Comparison of ENCODE assay signal across 16 cellular contexts in the genomic region with DNA sequence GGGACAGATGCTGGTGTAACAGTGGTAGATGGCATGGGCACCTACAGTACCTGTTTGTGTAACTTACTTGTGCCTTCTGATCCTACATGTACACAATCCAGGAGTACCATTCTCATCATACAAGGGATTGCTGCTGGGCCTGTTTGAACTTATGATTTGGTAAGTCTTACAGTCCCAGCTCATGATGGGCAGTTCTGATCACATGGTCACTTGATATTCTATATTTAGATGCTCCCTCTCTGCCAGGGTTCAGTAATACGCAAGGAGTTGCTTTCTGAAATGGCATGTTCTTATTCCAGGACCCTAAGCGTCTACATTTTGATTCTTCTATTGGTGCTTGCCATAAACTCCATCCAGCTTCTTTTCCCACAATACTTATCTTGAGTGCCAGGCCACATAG. TPM values are rescaled to one million over a fixed set of nuclear protein-coding genes. Genes with fewer than 3 reads are reported as not detected.
DNase-seq lines count a peak whose midpoint lies in the region; ATAC-seq and TF ChIP-seq lines count a peak whose summit lies in the region.
"Had no signal": no experiment of that assay in that cellular context is flagged by ENCODE, and none has a peak within 500 bp of the region (broad histone marks: within the 10 kb centered on the region; RNA-seq: fewer than 3 reads in every experiment).

No MANE protein-coding gene starts in this region.

- H3K4me3 ChIP-seq in heart left ventricle (no peak overlapping the region), left ventricle myocardium inferior (no peak overlapping the region), right cardiac atrium (ENCODE audit: low read length) (no peak overlapping the region)
- H3K4me3 ChIP-seq: GM23248 had no signal

- intact Hi-C loops in heart left ventricle (cut with DNase I) (no loop called here), left cardiac atrium (cut with DNase I) (no loop called here), left ventricle myocardium inferior (cut with micrococcal nuclease) (no loop called here), right cardiac atrium (cut with DNase I) (no loop called here)

- H3K36me3 ChIP-seq in heart left ventricle (no peaks in the 10 kb centered on the region), left ventricle myocardium inferior (no peaks in the 10 kb centered on the region)

- TF ChIP-seq POLR2A in heart left ventricle (IDR thresholded peaks at IDR 0.05), result no peak

- H3K27ac ChIP-seq in heart left ventricle (peak overlapping the region in 6 of 12 donors; percentile 19 to 50 (median 32)), left ventricle myocardium inferior (replicated peaks) (peak overlapping the region; percentile 55), right cardiac atrium (ENCODE audit: low read length) (peak overlapping the region; percentile 13)
- H3K27ac ChIP-seq: GM23248 had no signal

- no peak for DNase-seq in heart left ventricle
- no peak for DNase-seq in left cardiac atrium
- no peak for DNase-seq in left ventricle myocardium inferior
- DNase-seq in right cardiac atrium, result no peak
- DNase-seq in NCI-H2227 treated with DMSO at 0.1 percent for 48 hours (lab: John Stamatoyannopoulos, UW), result no peak
- DNase-seq: C1 segment of cervical spinal cord; Calu3; CD4-positive, alpha-beta memory T cell; COR-L47; DMS53; DMS79 treated with DMSO at 0.1 percent for 48 hours; GF-D8; GM23248; H7; HCEC 1CT had no signal

- H3K4me1 ChIP-seq in heart left ventricle (peaks cover 0 to 3% (median 0%) of the 10 kb centered on the region in 12 donors), left ventricle myocardium inferior (peaks cover 8% of the 10 kb centered on the region), right cardiac atrium (ENCODE audit: control insufficient read depth, insufficient read depth, low read length) (peaks cover 2% of the 10 kb centered on the region)

- WGBS in heart left ventricle, 4 donors, result 40 to 67% (median 49%) methylated on average over 2 of the region's 2 CpGs
- 57% methylated on average over 2 of the region's 2 CpGs for WGBS in right cardiac atrium

- H3K27me3 ChIP-seq in heart left ventricle, result peaks cover 0 to 61% (median 0%) of the 10 kb centered on the region in 9 donors
- no peaks in the 10 kb centered on the region for H3K27me3 ChIP-seq in left ventricle myocardium inferior (ENCODE audit: low read depth)
- H3K27me3 ChIP-seq in right cardiac atrium (ENCODE audit: control insufficient read depth, insufficient read depth), result no peaks in the 10 kb centered on the region

- ATAC-seq in heart left ventricle (peak; percentile 32 to 65 (median 52)), left cardiac atrium (no peak), right cardiac atrium (peak in 1 of 2 donors; percentile 35), GM21737 (IDR thresholded peaks at IDR 0.05; ENCODE audit: unreplicated experiment) (no peak)

- TF ChIP-seq CTCF in heart left ventricle (IDR thresholded peaks at IDR 0.05), result no peak
- TF ChIP-seq CTCF in left ventricle myocardium inferior (IDR thresholded peaks at IDR 0.05; ENCODE audit: borderline replicate concordance), result no peak

- H3K9me3 ChIP-seq in heart left ventricle, result no peaks in the 10 kb centered on the region
- H3K9me3 ChIP-seq in left ventricle myocardium inferior (replicated peaks), result no peaks in the 10 kb centered on the region
- H3K9me3 ChIP-seq in right cardiac atrium (ENCODE audit: control insufficient read depth, low read length), result no peaks in the 10 kb centered on the region

RNA-seq across cellular contexts. Expression of gene ATP6AP2, which starts 54.4 kb away (rescaled TPM):
- 10 to 100 TPM; 35.8 to 93.6 (median 51.0) TPM for total RNA-seq in heart left ventricle
- 10 to 100 TPM; 28.5 to 61.0 TPM for polyA plus RNA-seq in heart left ventricle
- 10 to 100 TPM; 58.8 to 59.9 TPM for total RNA-seq in left cardiac atrium
- 42.5 TPM for total RNA-seq in left ventricle myocardium inferior
- total RNA-seq in right cardiac atrium, result 10 to 100 TPM; 52.3 to 62.5 (median 62.1) TPM
- 48.0 TPM for polyA plus RNA-seq in right cardiac atrium

Comparison
In these comparisons a context has a peak if more than half of its experiments do, and no peak if none do; other contexts are left out.
1. ATAC-seq: peak in heart left ventricle (4 of 4); none in left cardiac atrium (0 of 2) and GM21737 (single experiment).